ENCODE assay signal across 20 cellular contexts in the genomic region with DNA sequence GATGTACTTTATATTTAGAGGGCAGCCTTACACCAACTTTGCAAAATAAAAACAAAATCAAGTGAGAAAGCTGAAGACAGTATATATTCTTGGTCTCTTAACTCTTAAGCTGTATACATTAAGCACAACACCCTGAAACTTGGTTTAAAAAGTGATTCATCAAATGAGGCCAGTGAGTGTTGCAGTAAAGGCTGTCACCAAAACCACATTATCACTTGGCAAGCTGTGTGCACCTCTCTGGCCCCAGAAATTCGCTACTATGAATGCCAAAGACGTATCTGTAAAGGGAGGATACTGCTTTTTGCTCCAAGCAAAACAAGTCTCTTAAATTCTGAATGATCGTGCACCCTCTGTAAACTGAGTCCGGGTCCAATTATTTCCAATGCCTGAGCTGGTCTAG.
DNase-seq lines count a peak whose midpoint lies in the region; ATAC-seq, FAIRE-seq and TF ChIP-seq lines count a peak whose summit lies in the region.
"Had no signal": no experiment of that assay in that cellular context is flagged by ENCODE, and none has a peak within 500 bp of the region (broad histone marks: within the 10 kb centered on the region; RNA-seq: fewer than 3 reads in every experiment).

No MANE protein-coding gene starts in this region.

- 62 to 69% methylated on average over 4 of the region's 4 CpGs for WGBS in GM23248 (ENCODE audit: low coverage in 1 of 2, low lambda C conversion rate in 2 of 2, missing lambda C conversion rate in 2 of 2), 2 experiments
- 81% methylated on average over 4 of the region's 4 CpGs for WGBS in mesenchymal stem cell
- 62% methylated on average over 4 of the region's 4 CpGs for WGBS in suprapubic skin

- H3K27ac ChIP-seq in GM23248 (no peak overlapping the region), astrocyte (ENCODE audit: low read depth, low read length) (no peak overlapping the region), mesenchymal stem cell (ENCODE audit: low read length, poor library complexity, severe bottlenecking) (no peak overlapping the region), suprapubic skin (no peak overlapping the region)
- no peak overlapping the region for H3K27ac ChIP-seq in CD8-positive, alpha-beta T cell (ENCODE audit: low read depth, low read length)
- H3K27ac ChIP-seq: BLaER1 had no signal

- no peak for FAIRE-seq in astrocyte (lab: Jason Lieb, UNC)
- FAIRE-seq: frontal cortex, GM12878 had no signal

- peaks cover 27% of the 10 kb centered on the region for H3K36me3 Mint-ChIP-seq in astrocyte (ENCODE audit: low read depth, unreplicated experiment)
- H3K36me3 Mint-ChIP-seq in CD8-positive, alpha-beta T cell, result no peaks in the 10 kb centered on the region
- H3K36me3 Mint-ChIP-seq: activated CD4-positive, alpha-beta memory T cell treated with anti-CD3 and anti-CD28 coated beads for 36 hours had no signal

- no peak overlapping the region for H2BK15ac ChIP-seq in mesenchymal stem cell (ENCODE audit: low read depth, poor library complexity, severe bottlenecking)

- H2AFZ ChIP-seq in GM23248, result no peak overlapping the region
- no peak overlapping the region for H2AFZ ChIP-seq in astrocyte (ENCODE audit: low read depth, low read length)
- H2AFZ ChIP-seq in mesenchymal stem cell (ENCODE audit: low read depth, low read length), result no peak overlapping the region

- in situ Hi-C loops in GM23248 (cut with MboI), result no loop called here

- H3K4me3 Mint-ChIP-seq in astrocyte (ENCODE audit: unreplicated experiment), result no peak overlapping the region
- no peak overlapping the region for H3K4me3 Mint-ChIP-seq in CD8-positive, alpha-beta T cell
- H3K4me3 Mint-ChIP-seq: activated CD4-positive, alpha-beta memory T cell treated with anti-CD3 and anti-CD28 coated beads for 36 hours; effector memory CD8-positive, alpha-beta T cell; IgD-negative memory B cell had no signal

- no peak overlapping the region for H2AK5ac ChIP-seq in mesenchymal stem cell (ENCODE audit: low read length, severe bottlenecking)

- H3K9ac ChIP-seq in GM23248, result no peak overlapping the region
- no peak overlapping the region for H3K9ac ChIP-seq in astrocyte (ENCODE audit: low read length)
- no peak overlapping the region for H3K9ac ChIP-seq in mesenchymal stem cell (ENCODE audit: low read length)
- H3K9ac ChIP-seq: BLaER1 had no signal

- intact Hi-C loops in CD8-positive, alpha-beta T cell (cut with DNase I, micrococcal nuclease), result no loop called here

- peaks cover 6% of the 10 kb centered on the region for H3K9me3 Mint-ChIP-seq in astrocyte (ENCODE audit: unreplicated experiment)
- no peaks in the 10 kb centered on the region for H3K9me3 Mint-ChIP-seq in CD8-positive, alpha-beta T cell
- H3K9me3 Mint-ChIP-seq: activated CD4-positive, alpha-beta memory T cell treated with anti-CD3 and anti-CD28 coated beads for 36 hours; brain; IgD-negative memory B cell; neural crest cell had no signal

- H2BK5ac ChIP-seq in mesenchymal stem cell (ENCODE audit: low read depth, low read length, poor library complexity, severe bottlenecking), result no peak overlapping the region

- no peaks in the 10 kb centered on the region for H3K9me2 ChIP-seq in GM23248 (ENCODE audit: insufficient read depth)

- H3K23ac ChIP-seq in mesenchymal stem cell (ENCODE audit: low read length in 2 of 2), result no peak overlapping the region

- ATAC-seq in CD8-positive, alpha-beta T cell, result no peak
- ATAC-seq: effector memory CD8-positive, alpha-beta T cell; GM12878; right cardiac atrium had no signal

- no peak overlapping the region for H2BK120ac ChIP-seq in mesenchymal stem cell (ENCODE audit: low read depth, low read length)

- H3K4me1 Mint-ChIP-seq in astrocyte (ENCODE audit: low read depth, unreplicated experiment), result peaks cover 18% of the 10 kb centered on the region
- no peaks in the 10 kb centered on the region for H3K4me1 Mint-ChIP-seq in CD8-positive, alpha-beta T cell (ENCODE audit: low read depth)
- H3K4me1 Mint-ChIP-seq: IgD-negative memory B cell had no signal

- no peak overlapping the region for H3K27ac Mint-ChIP-seq in astrocyte (ENCODE audit: unreplicated experiment)
- no peak overlapping the region for H3K27ac Mint-ChIP-seq in CD8-positive, alpha-beta T cell
- H3K27ac Mint-ChIP-seq: activated CD4-positive, alpha-beta memory T cell treated with anti-CD3 and anti-CD28 coated beads for 36 hours; effector memory CD8-positive, alpha-beta T cell; IgD-negative memory B cell had no signal

- H3K14ac ChIP-seq in mesenchymal stem cell (ENCODE audit: low read length in 2 of 2), result no peak overlapping the region

- POLR2A ChIA-PET in CD8-positive, alpha-beta T cell (lab: Charles Lee), result no interaction called here

- H3K4me2 ChIP-seq in GM23248 (ENCODE audit: unreplicated experiment) (peak overlapping the region; percentile 62), astrocyte (ENCODE audit: low read length) (peak overlapping the region; percentile 21), mesenchymal stem cell (ENCODE audit: low read length, poor library complexity, severe bottlenecking) (no peak overlapping the region)
- H3K4me2 ChIP-seq: BLaER1 had no signal

- no peaks in the 10 kb centered on the region for H3K27me3 Mint-ChIP-seq in astrocyte (ENCODE audit: low read depth, unreplicated experiment)
- H3K27me3 Mint-ChIP-seq in CD8-positive, alpha-beta T cell (ENCODE audit: low read depth), result no peaks in the 10 kb centered on the region
- H3K27me3 Mint-ChIP-seq: activated CD4-positive, alpha-beta memory T cell treated with anti-CD3 and anti-CD28 coated beads for 36 hours; brain; IgD-negative memory B cell had no signal

- CTCF ChIA-PET in CD8-positive, alpha-beta T cell (lab: Charles Lee), result no interaction called here

- peaks cover 12% of the 10 kb centered on the region; the same call in 1 of the 2 replicates for H3F3A ChIP-seq in GM23248 (ENCODE audit: insufficient read depth)

- no peaks in the 10 kb centered on the region for H3K27me3 ChIP-seq in GM23248 (replicated peaks; ENCODE audit: insufficient read depth)
- H3K27me3 ChIP-seq in astrocyte (ENCODE audit: insufficient read depth, low read length), result no peaks in the 10 kb centered on the region
- no peaks in the 10 kb centered on the region for H3K27me3 ChIP-seq in mesenchymal stem cell (ENCODE audit: control insufficient read depth in 1 of 2, insufficient read depth in 1 of 2, low read length in 2 of 2)
- no peaks in the 10 kb centered on the region for H3K27me3 ChIP-seq in suprapubic skin
- H3K27me3 ChIP-seq in BE2C, result no peaks in the 10 kb centered on the region
- no peaks in the 10 kb centered on the region for H3K27me3 ChIP-seq in CD8-positive, alpha-beta T cell (ENCODE audit: insufficient read depth, low read length)
- H3K27me3 ChIP-seq: BLaER1 had no signal

- no peaks in the 10 kb centered on the region for H4K20me1 ChIP-seq in GM23248 (ENCODE audit: insufficient read depth)
- H4K20me1 ChIP-seq in astrocyte (ENCODE audit: insufficient read depth, low read length), result peaks cover 32% of the 10 kb centered on the region
- H4K20me1 ChIP-seq: BLaER1 had no signal

- H3K9me3 ChIP-seq in GM23248 (ENCODE audit: low read depth) (no peaks in the 10 kb centered on the region), astrocyte (ENCODE audit: insufficient read depth, low read depth, low read length) (no peaks in the 10 kb centered on the region), mesenchymal stem cell (ENCODE audit: control insufficient read depth, low read length) (no peaks in the 10 kb centered on the region), suprapubic skin (no peaks in the 10 kb centered on the region), BE2C (no peaks in the 10 kb centered on the region)
- H3K9me3 ChIP-seq in CD8-positive, alpha-beta T cell (ENCODE audit: low read length), result no peaks in the 10 kb centered on the region
- H3K9me3 ChIP-seq: BLaER1, HAP-1 had no signal

- H4K91ac ChIP-seq in mesenchymal stem cell (ENCODE audit: low read length), result no peak overlapping the region

- H3K79me2 ChIP-seq in GM23248 (ENCODE audit: insufficient read depth) (peaks cover 45% of the 10 kb centered on the region), astrocyte (ENCODE audit: insufficient read depth, low read length) (peaks cover 20% of the 10 kb centered on the region)

- H3K4ac ChIP-seq in mesenchymal stem cell (ENCODE audit: low read depth in 1 of 2, low read length in 2 of 2), result no peak overlapping the region

- H3K4me1 ChIP-seq in GM23248 (ENCODE audit: insufficient read depth), result peaks cover 12% of the 10 kb centered on the region
- H3K4me1 ChIP-seq in astrocyte (ENCODE audit: insufficient read depth, low read length), result peaks cover 9% of the 10 kb centered on the region
- peaks cover 7% of the 10 kb centered on the region for H3K4me1 ChIP-seq in mesenchymal stem cell (ENCODE audit: control insufficient read depth, insufficient read depth, low read depth, low read length)
- no peaks in the 10 kb centered on the region for H3K4me1 ChIP-seq in suprapubic skin
- H3K4me1 ChIP-seq in BE2C, result no peaks in the 10 kb centered on the region
- no peaks in the 10 kb centered on the region for H3K4me1 ChIP-seq in CD8-positive, alpha-beta T cell (ENCODE audit: insufficient read depth, low read length)

- no peak overlapping the region for H3K4me3 ChIP-seq in GM23248
- no peak overlapping the region for H3K4me3 ChIP-seq in astrocyte (ENCODE audit: insufficient read depth, low read depth, low read length)
- no peak overlapping the region for H3K4me3 ChIP-seq in mesenchymal stem cell (ENCODE audit: insufficient read depth in 1 of 2, low read depth in 1 of 2, low read length in 2 of 2)
- H3K4me3 ChIP-seq in suprapubic skin, result no peak overlapping the region
- no peak overlapping the region for H3K4me3 ChIP-seq in BE2C (ENCODE audit: low read depth, low read length)
- H3K4me3 ChIP-seq in CD8-positive, alpha-beta T cell (ENCODE audit: low read depth, low read length), result no peak overlapping the region
- H3K4me3 ChIP-seq: BLaER1, GM12878, HAP-1 had no signal

- no peak overlapping the region for H3K18ac ChIP-seq in mesenchymal stem cell (ENCODE audit: low read depth in 1 of 2, low read length in 2 of 2)

- peak; percentile 24 for DNase-seq in AG08395 (ENCODE audit: low spot score)
- DNase-seq in GM23248, result peak; percentile 41
- peak; percentile 64 for DNase-seq in astrocyte (ENCODE audit: low read depth)
- DNase-seq in mesenchymal stem cell, result peak; percentile 24
- DNase-seq in suprapubic skin (ENCODE audit: low spot score in 2 of 2), result no peak
- no peak for DNase-seq in NCI-H446 treated with DMSO at 0.1 percent for 48 hours (lab: John Stamatoyannopoulos, UW)
- no peak for DNase-seq in BE2C
- no peak for DNase-seq in CD8-positive, alpha-beta T cell
- DNase-seq: activated CD4-positive, alpha-beta memory T cell treated with anti-CD3 and anti-CD28 coated beads for 36 hours; DND-41; effector memory CD8-positive, alpha-beta T cell; NCI-H1436 treated with DMSO at 0.1 percent for 48 hours; right cardiac atrium had no signal

- H4K8ac ChIP-seq in mesenchymal stem cell (ENCODE audit: low read length), result no peak overlapping the region

- TF ChIP-seq CTCF in astrocyte (IDR thresholded peaks at IDR 0.05; ENCODE audit: insufficient read depth, low read depth, low read length) (no peak), suprapubic skin (IDR thresholded peaks at IDR 0.05) (no peak), BE2C (IDR thresholded peaks at IDR 0.05; ENCODE audit: low read depth, low read length) (no peak)
- TF ChIP-seq CTCF in CD8-positive, alpha-beta T cell (IDR thresholded peaks at IDR 0.05), result no peak

- H3K36me3 ChIP-seq in GM23248 (ENCODE audit: low read depth) (no peaks in the 10 kb centered on the region; the same call in 1 of the 2 replicates), astrocyte (ENCODE audit: insufficient read depth, low read length) (peaks cover 10% of the 10 kb centered on the region), mesenchymal stem cell (ENCODE audit: control insufficient read depth in 1 of 2, insufficient read depth in 2 of 2, low read depth in 1 of 2, low read length in 2 of 2) (peaks cover 14 to 46% of the 10 kb centered on the region in 2 experiments), suprapubic skin (peaks cover 34% of the 10 kb centered on the region), BE2C (peaks cover 28% of the 10 kb centered on the region)
- no peaks in the 10 kb centered on the region for H3K36me3 ChIP-seq in CD8-positive, alpha-beta T cell (ENCODE audit: insufficient read depth, low read length)
- H3K36me3 ChIP-seq: BLaER1 had no signal

- H2BK12ac ChIP-seq in mesenchymal stem cell (ENCODE audit: low read length in 2 of 2), result no peak overlapping the region

- TF ChIP-seq POLR2A in suprapubic skin (IDR thresholded peaks at IDR 0.05), result no peak

- peaks cover 15% of the 10 kb centered on the region for H3K79me1 ChIP-seq in mesenchymal stem cell (replicated peaks; ENCODE audit: low read length, poor library complexity, severe bottlenecking)

- no peak for TF ChIP-seq EP300 in suprapubic skin (IDR thresholded peaks at IDR 0.05)

Comparison
In these comparisons a context has a peak if more than half of its experiments do, and no peak if none do; other contexts are left out.
1. DNase-seq: peak in AG08395 (single experiment), GM23248 (single experiment), astrocyte (single experiment) and mesenchymal stem cell (single experiment); none in suprapubic skin (0 of 2), NCI-H446 treated with DMSO at 0.1 percent for 48 hours (single experiment), BE2C (single experiment) and CD8-positive, alpha-beta T cell (0 of 7).